Comparison of ENCODE assay signal across 9 cellular contexts in the genomic region with DNA sequence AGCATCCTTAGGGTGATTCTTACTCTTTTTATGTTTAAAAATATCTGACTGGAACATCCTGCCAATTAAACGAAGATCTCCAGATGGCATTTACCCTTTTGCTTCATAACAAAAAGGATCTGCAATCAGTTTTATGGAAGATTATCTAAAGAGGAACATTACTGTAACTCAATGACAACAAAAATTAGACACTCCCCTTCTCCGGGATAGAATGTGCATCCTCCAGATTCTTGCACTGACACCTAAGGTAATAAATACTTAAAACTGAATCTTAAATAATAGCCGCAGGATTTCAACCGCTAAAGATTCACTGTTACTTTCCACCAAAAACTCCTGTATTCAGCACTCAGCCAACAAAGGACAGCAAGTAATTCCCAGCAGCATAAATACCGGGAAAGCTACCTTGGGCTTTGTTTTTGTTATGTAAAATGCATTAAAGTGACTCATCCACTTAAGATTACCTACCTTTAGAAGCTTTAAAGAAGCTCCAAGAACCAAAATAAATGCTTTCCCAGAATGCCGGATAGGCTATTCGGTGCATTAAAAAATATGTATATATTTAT. TPM values are rescaled to one million over a fixed set of nuclear protein-coding genes. Genes with fewer than 3 reads are reported as not detected.
DNase-seq lines count a peak whose midpoint lies in the region; ATAC-seq, FAIRE-seq and TF ChIP-seq lines count a peak whose summit lies in the region.
"Had no signal": no experiment of that assay in that cellular context is flagged by ENCODE, and none has a peak within 500 bp of the region (broad histone marks: within the 10 kb centered on the region; RNA-seq: fewer than 3 reads in every experiment).

No MANE protein-coding gene starts in this region.

- H3K4me3 ChIP-seq in fibroblast of mammary gland (ENCODE audit: control insufficient read depth, low read depth, low read length) = peak overlapping the region; percentile 77
- peak overlapping the region; percentile 79 for H3K4me3 ChIP-seq in psoas muscle
- peak overlapping the region in 1 of 4 donors; percentile 62 for H3K4me3 ChIP-seq in pancreas

- intact Hi-C loops in psoas muscle (cut with DNase I) = loop anchor here (5.0 to 10.0 kb wide), 2 partner anchors 130 to 207 kb away; no protein-coding TSS in a partner anchor
- intact Hi-C loops in pancreas (cut with DNase I) = no loop called here

- WGBS in psoas muscle, 3 donors = 14 to 32% (median 17%) methylated on average over 7 of the region's 7 CpGs
- 56 to 57% methylated on average over 7 of the region's 7 CpGs for WGBS in pancreas, 2 donors

- H3K27me3 ChIP-seq in psoas muscle (ENCODE audit: insufficient read depth in 3 of 3, low read length in 2 of 3) (no peaks in the 10 kb centered on the region), pancreas (peaks cover 0 to 34% (median 13%) of the 10 kb centered on the region in 4 donors)
- H3K27me3 ChIP-seq: adrenal gland had no signal

- H3K27ac ChIP-seq in psoas muscle (peak overlapping the region; percentile 99), pancreas (no peak overlapping the region)

- H3K36me3 ChIP-seq in psoas muscle (ENCODE audit: insufficient read depth in 1 of 2, low read depth in 1 of 2) (no peaks in the 10 kb centered on the region), pancreas (no peaks in the 10 kb centered on the region)
- H3K36me3 ChIP-seq: adrenal gland had no signal

- peak; percentile 67 for DNase-seq in G401 (ENCODE audit: low spot score)
- DNase-seq in NCI-H524 (lab: John Stamatoyannopoulos, UW) = peak; percentile 37 to 60
- peak; percentile 28 for DNase-seq in fibroblast of mammary gland (ENCODE audit: low read depth)
- DNase-seq in psoas muscle = no peak
- DNase-seq in activated CD8-positive, alpha-beta memory T cell treated with anti-CD3 and anti-CD28 coated beads, Interleukin-2, amount 50 U/mL, for 48 hours = no peak
- DNase-seq in pancreas = no peak
- DNase-seq in ACHN = no peak
- no peak for DNase-seq in GF-D8 (lab: John Stamatoyannopoulos, UW)

- TF ChIP-seq CTCF in fibroblast of mammary gland (conservative IDR thresholded peaks at IDR 0.05; ENCODE audit: control insufficient read depth, insufficient read depth, low read depth, low read length) (no peak), psoas muscle (IDR thresholded peaks at IDR 0.05) (no peak), pancreas (IDR thresholded peaks at IDR 0.05) (no peak)

- FAIRE-seq in pancreas (lab: Jason Lieb, UNC) = no peak

- in situ Hi-C loops in G401 (cut with HindIII; ENCODE audit: low sequenced_read_pairs) = no loop called here
- in situ Hi-C loops in ACHN (cut with HindIII; ENCODE audit: low pct_ligation_motif_present, low pct_unique_long_range_greater_than_20kb, low sequenced_read_pairs) = no loop called here

- H3K4me1 ChIP-seq in psoas muscle = peaks cover 48% of the 10 kb centered on the region
- H3K4me1 ChIP-seq in pancreas = no peaks in the 10 kb centered on the region

- ATAC-seq in psoas muscle = no peak
- ATAC-seq in pancreas = no peak

- H3K9me3 ChIP-seq in psoas muscle (no peaks in the 10 kb centered on the region), pancreas (no peaks in the 10 kb centered on the region)
- H3K9me3 ChIP-seq: adrenal gland had no signal

RNA-seq across cellular contexts. Expression of gene CACNA2D1, which starts 1.6 kb away (rescaled TPM):
- 1.4 and 7.8 TPM in 2 replicates for total RNA-seq in G401 (2014; rRNA removed; shearing (Covaris generic))
- total RNA-seq in psoas muscle (100 to 1,000 TPM in 3 of 4 donors, 10 to 100 TPM in 1; 97.5 to 167 (median 127) TPM), pancreas (1 to 10 TPM in 5 of 6 donors, under 1 TPM in 1; 0.79 to 5.0 (median 2.1) TPM)
- polyA plus RNA-seq in psoas muscle (10 to 100 TPM; 10.2 to 62.6 (median 19.8) TPM), pancreas (1 to 10 TPM in 1 of 2 donors, under 1 TPM in 1; 0.80 to 4.0 TPM)

Comparison
In these comparisons a context has a peak if more than half of its experiments do, and no peak if none do; other contexts are left out.
1. DNase-seq: peak in G401 (single experiment), NCI-H524 (2 of 2) and fibroblast of mammary gland (single experiment); none in psoas muscle (0 of 2), activated CD8-positive, alpha-beta memory T cell treated with anti-CD3 and anti-CD28 coated beads, Interleukin-2, amount 50 U/mL, for 48 hours (single experiment), pancreas (0 of 6), ACHN (single experiment) and GF-D8 (single experiment).
2. RNA of gene CACNA2D1, which starts 1.6 kb away (total RNA-seq): 97.5 to 167 TPM in psoas muscle; 0.79 to 5.0 TPM in pancreas and 1.4 to 7.8 TPM in G401; every median in the first group is over 10 times any median in the second.
3. intact Hi-C loops: an anchor here in psoas muscle (5.0 to 10.0 kb wide); none called in pancreas.